8 cellular contexts compared by ENCODE assay signal in genomic region chr11:72676874-72677341, GRCh38. TPM values are rescaled to one million over a fixed set of nuclear protein-coding genes. Genes with fewer than 3 reads are reported as not detected.
A peak's percentile ranks its signal among the peaks of the same experiment; 100 is the strongest.
DNase-seq lines count a peak whose midpoint lies in the region; ATAC-seq and TF ChIP-seq lines count a peak whose summit lies in the region.

No MANE protein-coding gene starts in this region.

- no peak overlapping the region for H3K4me3 ChIP-seq in HAP-1
- H3K4me3 ChIP-seq in adipocyte (ENCODE audit: low read length) = no peak overlapping the region

- H3K9me3 ChIP-seq in HAP-1 = no peaks in the 10 kb centered on the region
- H3K9me3 ChIP-seq in adipocyte (ENCODE audit: control insufficient read depth, low read length) = no peaks in the 10 kb centered on the region

- H3K4me1 Mint-ChIP-seq in CD14-positive monocyte = peaks cover 6% of the 10 kb centered on the region

- no peak for ATAC-seq in GM21717 (IDR thresholded peaks at IDR 0.05; ENCODE audit: unreplicated experiment)

- no peaks in the 10 kb centered on the region for H3K36me3 Mint-ChIP-seq in CD14-positive monocyte

- peaks cover 80 to 88% (median 82%) of the 10 kb centered on the region in 3 donors for H3K27me3 Mint-ChIP-seq in CD14-positive monocyte (ENCODE audit: low read depth in 3 of 3)

- H3K9ac ChIP-seq in adipocyte (ENCODE audit: low read length) = no peak overlapping the region

- H3K27me3 ChIP-seq in HAP-1 (ENCODE audit: low read depth) (peaks cover 45% of the 10 kb centered on the region), adipocyte (replicated peaks; ENCODE audit: control insufficient read depth, insufficient read depth, low read length) (peaks cover 71% of the 10 kb centered on the region)

- peaks cover 0 to 10% (median 2%) of the 10 kb centered on the region in 7 donors for H3K9me3 Mint-ChIP-seq in CD14-positive monocyte

- in situ Hi-C loops in HAP-1 (cut with MboI; ENCODE audit: low sequenced_read_pairs) = no loop called here

- intact Hi-C loops in CD14-positive monocyte (cut with micrococcal nuclease) = no loop called here

- DNase-seq in HAP-1 (ENCODE audit: low spot score in 2 of 2) (peak; percentile 55 to 88), T follicular helper cell (ENCODE audit: low read depth) (peak; percentile 50), adipocyte (ENCODE audit: low read depth) (peak; percentile 68), iris pigment epithelial cell (ENCODE audit: low read depth) (peak; percentile 37), CD14-positive monocyte (ENCODE audit: low spot score) (no peak), NCI-H1092 treated with DMSO at 0.1 percent for 48 hours (lab: John Stamatoyannopoulos, UW) (no peak)
- DNase-seq in stimulated activated CD4-positive, alpha-beta T cell treated with anti-CD3 and anti-CD28 coated beads, TNF-alpha, amount 100 ng/mL, for 1 hour (ENCODE audit: low read depth in 3 of 3, low spot score in 1 of 3) = peak in 2 of 3 donors; percentile 10 to 67

- TF ChIP-seq CTCF in CD14-positive monocyte (IDR thresholded peaks at IDR 0.05) = no peak

- H3K4me3 Mint-ChIP-seq in CD14-positive monocyte = peak overlapping the region in 1 of 2 donors; percentile 77

- peak overlapping the region in 1 of 7 donors; percentile 64 for H3K27ac Mint-ChIP-seq in CD14-positive monocyte

- no peaks in the 10 kb centered on the region for H3K36me3 ChIP-seq in HAP-1 (replicated peaks)
- H3K36me3 ChIP-seq in adipocyte (ENCODE audit: control insufficient read depth, insufficient read depth, low read length, severe bottlenecking) = no peaks in the 10 kb centered on the region

- H3K4me1 ChIP-seq in HAP-1 (no peaks in the 10 kb centered on the region), adipocyte (ENCODE audit: control insufficient read depth, insufficient read depth, low read length) (peaks cover 8% of the 10 kb centered on the region)

RNA-seq across cellular contexts. Expression of gene PDE2A, which starts 2.7 kb away (rescaled TPM):
- under 1 TPM; 0.18 to 0.53 TPM for polyA plus RNA-seq in CD14-positive monocyte

Comparison
In these comparisons a context has a peak if more than half of its experiments do, and no peak if none do; other contexts are left out.
1. DNase-seq: peak in HAP-1 (2 of 2), T follicular helper cell (single experiment), adipocyte (single experiment), iris pigment epithelial cell (single experiment) and stimulated activated CD4-positive, alpha-beta T cell treated with anti-CD3 and anti-CD28 coated beads, TNF-alpha, amount 100 ng/mL, for 1 hour (2 of 3); none in CD14-positive monocyte (single experiment) and NCI-H1092 treated with DMSO at 0.1 percent for 48 hours (single experiment).